In genomic region chr7:158880973-158881372, GRCh38 we compare ENCODE assay signal across 19 cellular contexts. TPM values are rescaled to one million over a fixed set of nuclear protein-coding genes. Genes with fewer than 3 reads are reported as not detected.
A peak's percentile ranks its signal among the peaks of the same experiment; 100 is the strongest.
DNase-seq lines count a peak whose midpoint lies in the region; ATAC-seq, FAIRE-seq and TF ChIP-seq lines count a peak whose summit lies in the region.
"Had no signal": no experiment of that assay in that cellular context is flagged by ENCODE, and none has a peak within 500 bp of the region (broad histone marks: within the 10 kb centered on the region; RNA-seq: fewer than 3 reads in every experiment).

No MANE protein-coding gene starts in this region.

- no peak overlapping the region for H2AFZ ChIP-seq in HepG2 (ENCODE audit: low read length)
- H2AFZ ChIP-seq: GM23248 had no signal

- peaks cover 5% of the 10 kb centered on the region for H3K27me3 Mint-ChIP-seq in nephron progenitor cell (ENCODE audit: low read depth, poor library complexity)
- H3K27me3 Mint-ChIP-seq: CD4-positive, alpha-beta memory T cell had no signal

- peak; percentile 13 to 41 for TF ChIP-seq RAD21 in liver (IDR thresholded peaks at IDR 0.05)
- TF ChIP-seq RAD21 in HepG2 (CRISPR knock-in tag; IDR thresholded peaks at IDR 0.05) = no peak

- POLR2A ChIA-PET in HepG2 (lab: Yijun Ruan, JAX) = no interaction called here

- no TSS peak for BruUV-seq in HepG2 (replicated peaks; lab: Mats Ljungman, UMichigan)

- no peak overlapping the region for H3K4me3 Mint-ChIP-seq in nephron progenitor cell
- H3K4me3 Mint-ChIP-seq: CD14-positive monocyte; CD4-positive, alpha-beta memory T cell had no signal

- in situ Hi-C loops in HepG2 (cut with HindIII; ENCODE audit: extremely low pct_ligation_motif_present, low pct_unique_long_range_greater_than_20kb) (no loop called here), GM13976 (cut with MboI; ENCODE audit: low sequenced_read_pairs, unreplicated experiment) (no loop called here)

- 47% methylated on average over 19 of the region's 19 CpGs for WGBS in liver
- 92% methylated on average over 19 of the region's 19 CpGs for WGBS in HepG2 (ENCODE audit: low lambda C conversion rate)
- WGBS in testis, 2 donors = 92 to 96% methylated on average over 15 to 19 of the region's 19 CpGs

- peak overlapping the region; percentile 93 for H3K27ac Mint-ChIP-seq in nephron progenitor cell

- H3K36me3 ChIP-seq in liver (ENCODE audit: control insufficient read depth in 4 of 4, insufficient read depth in 3 of 4, low read depth in 1 of 4, low read length in 3 of 4) (peaks cover under 1 to 4% (median 3%) of the 10 kb centered on the region in 4 donors), HepG2 (replicated peaks in 1 of 2; ENCODE audit: control insufficient read depth in 1 of 2, insufficient read depth in 2 of 2, low read length in 2 of 2) (peaks cover 2 to 23% of the 10 kb centered on the region in 2 experiments; a peak in 4 of 5 replicates), testis (ENCODE audit: low read depth, missing control alignments) (no peaks in the 10 kb centered on the region)

- H3K4me1 ChIP-seq in liver (ENCODE audit: control insufficient read depth in 4 of 4, insufficient read depth in 4 of 4, low read length in 3 of 4) (peaks cover 0 to 11% (median 6%) of the 10 kb centered on the region in 4 donors), HepG2 (ENCODE audit: insufficient read depth, low read length) (no peaks in the 10 kb centered on the region), testis (no peaks in the 10 kb centered on the region)

- H3K9me3 Mint-ChIP-seq in nephron progenitor cell = no peaks in the 10 kb centered on the region

- H3K27me3 ChIP-seq in liver (ENCODE audit: control insufficient read depth in 4 of 4, insufficient read depth in 4 of 4, low read length in 3 of 4) = no peaks in the 10 kb centered on the region
- H3K27me3 ChIP-seq in HepG2 (ENCODE audit: control insufficient read depth in 1 of 2, insufficient read depth in 2 of 2, low read length in 2 of 2) = no peaks in the 10 kb centered on the region
- no peaks in the 10 kb centered on the region for H3K27me3 ChIP-seq in testis
- H3K27me3 ChIP-seq: BLaER1 had no signal

- DNase-seq in HepG2 (ENCODE audit: low spot score) (no peak), left lobe of liver (ENCODE audit: low spot score) (peak; percentile 87), nephron progenitor cell (no peak), testis (peak; percentile 11), GM13976 (ENCODE audit: low spot score) (no peak)
- DNase-seq: 8988T; CD4-positive, alpha-beta memory T cell; DMS153; DMS79; GF-D8; GM23248; HCEC 1CT had no signal

- TF ChIP-seq CTCF in liver (IDR thresholded peaks at IDR 0.05; ENCODE audit: low read depth, low read length, missing input control) (no peak), HepG2 (CRISPR knock-in tag; IDR thresholded peaks at IDR 0.05) (no peak), nephron progenitor cell (IDR thresholded peaks at IDR 0.05) (no peak), testis (IDR thresholded peaks at IDR 0.05) (no peak), GM13976 (IDR thresholded peaks at IDR 0.05; ENCODE audit: borderline replicate concordance, control extremely low read depth, extremely low read depth, insufficient read depth, missing control alignments) (no peak)

- CTCF ChIA-PET in HepG2 (lab: Yijun Ruan, JAX; ENCODE audit: low intra/inter-chr PET ratio, low total read pairs) = no interaction called here

- H3K9me3 ChIP-seq in liver (ENCODE audit: control insufficient read depth in 4 of 4, low read length in 3 of 4) = no peaks in the 10 kb centered on the region
- H3K9me3 ChIP-seq in HepG2 (ENCODE audit: low read length) = no peaks in the 10 kb centered on the region
- H3K9me3 ChIP-seq in testis = no peaks in the 10 kb centered on the region

- H3K4me2 ChIP-seq in HepG2 (ENCODE audit: low read depth, low read length) = no peak overlapping the region
- H3K4me2 ChIP-seq: BLaER1 had no signal

- H3K9ac ChIP-seq in liver (ENCODE audit: low read depth in 1 of 2, low read length in 2 of 2) = no peak overlapping the region
- no peak overlapping the region for H3K9ac ChIP-seq in HepG2 (ENCODE audit: insufficient read depth, low read depth, low read length)
- H3K9ac ChIP-seq: BLaER1, GM23248 had no signal

- no peak for FAIRE-seq in HepG2 (lab: Jason Lieb, UNC)
- FAIRE-seq: GM19239, HTR-8/SVneo had no signal

- no peaks in the 10 kb centered on the region for H4K20me1 ChIP-seq in HepG2 (ENCODE audit: insufficient read depth, low read length)
- H4K20me1 ChIP-seq: BLaER1 had no signal

- intact Hi-C loops in HepG2 (cut with micrococcal nuclease; ENCODE audit: unreplicated experiment) = no loop called here
- intact Hi-C loops in testis (cut with DNase I; ENCODE audit: low total_unique reads) = no loop called here

- H3K36me3 Mint-ChIP-seq in nephron progenitor cell (ENCODE audit: low read depth) = peaks cover 76% of the 10 kb centered on the region

- ATAC-seq in HepG2 = no peak
- peak; percentile 96 for ATAC-seq in left lobe of liver
- no peak for ATAC-seq in GM19035 (IDR thresholded peaks at IDR 0.05; ENCODE audit: unreplicated experiment)
- no peak for ATAC-seq in HG02938 (IDR thresholded peaks at IDR 0.05; ENCODE audit: unreplicated experiment)

- no peaks in the 10 kb centered on the region for H3K79me2 ChIP-seq in HepG2 (ENCODE audit: insufficient read depth, low read length)

- no peak overlapping the region for H3K4me3 ChIP-seq in liver (ENCODE audit: low read depth in 1 of 3, low read length in 3 of 3)
- no peak overlapping the region for H3K4me3 ChIP-seq in HepG2 (replicated peaks in 1 of 3; ENCODE audit: insufficient read depth in 1 of 3, low read depth in 2 of 3, low read length in 3 of 3)
- no peak overlapping the region for H3K4me3 ChIP-seq in testis
- H3K4me3 ChIP-seq: BLaER1, GM23248 had no signal

- TF ChIP-seq EP300 in HepG2 (IDR thresholded peaks at IDR 0.05; ENCODE audit: low read depth in 2 of 2, low read length in 2 of 2) (no peak), HepG2 (CRISPR knock-in tag; IDR thresholded peaks at IDR 0.05; ENCODE audit: borderline replicate concordance) (no peak)

- TF ChIP-seq POLR2A in HepG2 (IDR thresholded peaks at IDR 0.05; ENCODE audit: insufficient read depth in 1 of 2, low read depth in 2 of 2, low read length in 2 of 2) = no peak
- TF ChIP-seq POLR2A in testis (IDR thresholded peaks at IDR 0.05) = no peak

- no peaks in the 10 kb centered on the region for H3K4me1 Mint-ChIP-seq in nephron progenitor cell
- H3K4me1 Mint-ChIP-seq: CD14-positive monocyte; CD4-positive, alpha-beta memory T cell had no signal

- H3K27ac ChIP-seq in liver (ENCODE audit: low read depth in 1 of 2, low read length in 2 of 2) = no peak overlapping the region
- no peak overlapping the region for H3K27ac ChIP-seq in HepG2 (ENCODE audit: extremely low read length, insufficient read depth, low read length)
- H3K27ac ChIP-seq in testis = no peak overlapping the region
- H3K27ac ChIP-seq: BLaER1, GM23248 had no signal

RNA-seq across cellular contexts. Expression of gene DYNC2I1, which starts 24.6 kb away (rescaled TPM):
- total RNA-seq in liver (1 to 10 TPM; 2.0 to 4.9 TPM), HepG2 (2016; rRNA removed; fragmentation: Illumina TruSeq; extraction: Trizol) (3.4 and 4.9 TPM in 2 replicates), left lobe of liver (6.7 TPM), testis (10 to 100 TPM; 71.5 to 86.8 TPM)
- polyA plus RNA-seq in liver (10 to 100 TPM in 1 of 2 donors, 1 to 10 TPM in 1; 2.2 to 12.9 TPM), HepG2 (2011; rRNA removed) (8.6 and 9.1 TPM in 2 replicates), testis (ENCODE audit: insufficient read depth, low read depth, low replicate concordance) (72.1 TPM)
- total RNA-seq in HepG2 (2016; cell fraction: cytosol; rRNA removed; fragmentation: Illumina TruSeq; extraction: Trizol; ENCODE audit: low read depth) = 11.3 and 18.9 TPM in 2 replicates
- total RNA-seq in HepG2 (2016; cell fraction: insoluble cytoplasmic fraction; rRNA removed; fragmentation: Illumina TruSeq; extraction: Trizol) = 3.1 and 3.9 TPM in 2 replicates
- total RNA-seq in HepG2 (2016; cell fraction: membrane; rRNA removed; fragmentation: Illumina TruSeq; extraction: Trizol) = 4.8 and 9.2 TPM in 2 replicates
- 3.6 and 5.0 TPM in 2 replicates for total RNA-seq in HepG2 (2016; cell fraction: nucleus; rRNA removed; fragmentation: Illumina TruSeq; extraction: Trizol)
- 5.3 and 9.7 TPM in 2 replicates for polyA plus RNA-seq in HepG2 (2011; cell fraction: cytosol; rRNA removed)
- polyA plus RNA-seq in HepG2 (2011; cell fraction: nucleus; rRNA removed) = 24.5 and 26.0 TPM in 2 replicates
- 4.3 and 5.5 TPM in 2 replicates for polyA plus RNA-seq in HepG2 (2012)
- polyA plus RNA-seq in HepG2 (2016; cell fraction: cytosol; fragmentation: Illumina TruSeq; extraction: Trizol; ENCODE audit: low read depth) = 0.75 and 0.90 TPM in 2 replicates
- 3.5 and 4.2 TPM in 2 replicates for polyA plus RNA-seq in HepG2 (2016; cell fraction: insoluble cytoplasmic fraction; fragmentation: Illumina TruSeq; extraction: Trizol; ENCODE audit: low read depth)
- 0.78 and 0.89 TPM in 2 replicates for polyA plus RNA-seq in HepG2 (2016; cell fraction: membrane; fragmentation: Illumina TruSeq; extraction: Trizol; ENCODE audit: low read depth)
- polyA plus RNA-seq in HepG2 (2016; cell fraction: nucleus; fragmentation: Illumina TruSeq; extraction: Trizol; ENCODE audit: insufficient read depth, low read depth) = 9.9 and 10.3 TPM in 2 replicates
- polyA minus RNA-seq in HepG2 (2011; rRNA and poly(A)+ RNA removed; ENCODE audit: low replicate concordance) = 3.9 and 5.9 TPM in 2 replicates
- 1.9 and 2.6 TPM in 2 replicates for polyA minus RNA-seq in HepG2 (2011; cell fraction: cytosol; rRNA and poly(A)+ RNA removed)
- 8.8 and 11.6 TPM in 2 replicates for polyA minus RNA-seq in HepG2 (2011; cell fraction: nucleus; rRNA and poly(A)+ RNA removed)

RNA-seq across cellular contexts. Expression of gene ESYT2, which starts 51.7 kb away (rescaled TPM):
- 10 to 100 TPM; 23.4 to 31.7 TPM for total RNA-seq in liver
- 10 to 100 TPM in 1 of 2 donors, 1 to 10 TPM in 1; 4.9 to 11.0 TPM for polyA plus RNA-seq in liver
- total RNA-seq in HepG2 (2016; rRNA removed; fragmentation: Illumina TruSeq; extraction: Trizol) = 26.0 and 37.3 TPM in 2 replicates
- 23.2 and 25.4 TPM in 2 replicates for total RNA-seq in HepG2 (2016; cell fraction: cytosol; rRNA removed; fragmentation: Illumina TruSeq; extraction: Trizol; ENCODE audit: low read depth)
- 23.4 and 37.6 TPM in 2 replicates for total RNA-seq in HepG2 (2016; cell fraction: insoluble cytoplasmic fraction; rRNA removed; fragmentation: Illumina TruSeq; extraction: Trizol)
- 25.1 and 27.8 TPM in 2 replicates for total RNA-seq in HepG2 (2016; cell fraction: membrane; rRNA removed; fragmentation: Illumina TruSeq; extraction: Trizol)
- total RNA-seq in HepG2 (2016; cell fraction: nucleus; rRNA removed; fragmentation: Illumina TruSeq; extraction: Trizol) = 30.5 and 36.8 TPM in 2 replicates
- 28.5 and 29.6 TPM in 2 replicates for polyA plus RNA-seq in HepG2 (2011; rRNA removed)
- polyA plus RNA-seq in HepG2 (2011; cell fraction: cytosol; rRNA removed) = 21.0 and 24.9 TPM in 2 replicates
- polyA plus RNA-seq in HepG2 (2011; cell fraction: nucleus; rRNA removed) = 30.7 and 35.6 TPM in 2 replicates
- 24.9 and 27.0 TPM in 2 replicates for polyA plus RNA-seq in HepG2 (2012)
- 6.2 and 6.5 TPM in 2 replicates for polyA plus RNA-seq in HepG2 (2016; cell fraction: cytosol; fragmentation: Illumina TruSeq; extraction: Trizol; ENCODE audit: low read depth)
- 18.2 and 18.4 TPM in 2 replicates for polyA plus RNA-seq in HepG2 (2016; cell fraction: insoluble cytoplasmic fraction; fragmentation: Illumina TruSeq; extraction: Trizol; ENCODE audit: low read depth)
- 12.5 and 13.5 TPM in 2 replicates for polyA plus RNA-seq in HepG2 (2016; cell fraction: membrane; fragmentation: Illumina TruSeq; extraction: Trizol; ENCODE audit: low read depth)
- 36.5 and 39.4 TPM in 2 replicates for polyA plus RNA-seq in HepG2 (2016; cell fraction: nucleus; fragmentation: Illumina TruSeq; extraction: Trizol; ENCODE audit: insufficient read depth, low read depth)
- polyA minus RNA-seq in HepG2 (2011; rRNA and poly(A)+ RNA removed; ENCODE audit: low replicate concordance) = 37.9 and 66.1 TPM in 2 replicates
- polyA minus RNA-seq in HepG2 (2011; cell fraction: cytosol; rRNA and poly(A)+ RNA removed) = 35.0 and 40.6 TPM in 2 replicates
- 30.6 and 37.2 TPM in 2 replicates for polyA minus RNA-seq in HepG2 (2011; cell fraction: nucleus; rRNA and poly(A)+ RNA removed)
- 19.6 TPM for total RNA-seq in left lobe of liver
- total RNA-seq in testis = 10 to 100 TPM; 61.1 to 73.1 TPM
- polyA plus RNA-seq in testis (ENCODE audit: insufficient read depth, low read depth, low replicate concordance) = 53.9 TPM

Comparison
In these comparisons a context has a peak if more than half of its experiments do, and no peak if none do; other contexts are left out.
1. DNase-seq: peak in left lobe of liver (single experiment) and testis (single experiment); none in HepG2 (single experiment), nephron progenitor cell (single experiment) and GM13976 (single experiment).